8 cellular contexts compared by ENCODE assay signal in genomic region chrX:13937370-13938052, GRCh38.
DNase-seq lines count a peak whose midpoint lies in the region; ATAC-seq, FAIRE-seq and TF ChIP-seq lines count a peak whose summit lies in the region.

No MANE protein-coding gene starts in this region.

- CTCF ChIA-PET in HCT116 (lab: Charles Lee) = no interaction called here

- H3K9me3 ChIP-seq in HCT116 (ENCODE audit: control insufficient read depth in 1 of 2, insufficient read depth in 1 of 2, low read depth in 1 of 2, low read length in 2 of 2) (no peaks in the 10 kb centered on the region), kidney (ENCODE audit: control insufficient read depth in 1 of 2, low read length in 2 of 2) (no peaks in the 10 kb centered on the region), subcutaneous abdominal adipose tissue (ENCODE audit: control insufficient read depth in 5 of 5, low read length in 5 of 5) (no peaks in the 10 kb centered on the region)

- H3K4me3 ChIP-seq in AG09309 (ENCODE audit: control insufficient read depth, low read depth, low read length) (peak overlapping the region; percentile 18), HCT116 (replicated peaks in 1 of 2; ENCODE audit: low read depth in 1 of 2, low read length in 2 of 2) (peak overlapping the region; percentile 41 to 54), kidney (ENCODE audit: low read length in 2 of 2) (peak overlapping the region; percentile 24 to 41), subcutaneous abdominal adipose tissue (ENCODE audit: low read depth in 1 of 5, low read length in 5 of 5) (peak overlapping the region; percentile 53 to 68 (median 61))

- H3K4me2 ChIP-seq in HCT116 (ENCODE audit: low read length) = peak overlapping the region; percentile 79

- no TSS peak for BruUV-seq in HCT116 (replicated peaks; lab: Mats Ljungman, UMichigan)

- no peaks in the 10 kb centered on the region for H3K79me2 ChIP-seq in HCT116 (ENCODE audit: insufficient read depth, low read length)

- peak; percentile 7 for DNase-seq in AG09309 (ENCODE audit: low read depth)
- no peak for DNase-seq in HCT116 (ENCODE audit: low read depth, low spot score)
- DNase-seq in astrocyte of the hippocampus (ENCODE audit: low read depth, low spot score) = peak; percentile 74
- DNase-seq in kidney = no peak
- no peak for DNase-seq in stimulated activated CD4-positive, alpha-beta T cell treated with anti-CD3 and anti-CD28 coated beads, Interleukin-2, amount 100 ng/mL, for 24 hours
- DNase-seq in NCI-H128 (lab: John Stamatoyannopoulos, UW; ENCODE audit: unreplicated experiment) = no peak

- no peak for TF ChIP-seq POLR2A in HCT116 (IDR thresholded peaks at IDR 0.05; ENCODE audit: borderline replicate concordance, extremely low read depth, insufficient read depth, insufficient read length)

- H3K9me2 ChIP-seq in HCT116 (ENCODE audit: insufficient read depth) = no peaks in the 10 kb centered on the region

- peak overlapping the region; percentile 27; the same call in 1 of the 2 replicates for H3K9ac ChIP-seq in HCT116 (ENCODE audit: low read length)
- H3K9ac ChIP-seq in kidney (ENCODE audit: low read length in 2 of 2) = no peak overlapping the region
- peak overlapping the region in 2 of 5 donors; percentile 2 to 12 for H3K9ac ChIP-seq in subcutaneous abdominal adipose tissue (ENCODE audit: low read length in 5 of 5)

- no peaks in the 10 kb centered on the region for H4K20me1 ChIP-seq in HCT116 (ENCODE audit: insufficient read depth)

- RAD21 ChIA-PET in HCT116 (lab: Charles Lee; ENCODE audit: low non-redundant PET in 1 of 2, low total read pairs in 2 of 2, uncharacterized antibody in 2 of 2, unreplicated experiment in 2 of 2) = no interaction called here

- POLR2A ChIA-PET in HCT116 (lab: Charles Lee) = interaction anchor here (0.6 kb wide), 1 partner anchor 329 kb away, joined by 3 read pairs; no protein-coding TSS in a partner anchor

- H3K27me3 ChIP-seq in HCT116 (ENCODE audit: insufficient read depth, low read length) = no peaks in the 10 kb centered on the region
- peaks cover 17 to 35% (median 22%) of the 10 kb centered on the region in 5 donors for H3K27me3 ChIP-seq in subcutaneous abdominal adipose tissue (ENCODE audit: control insufficient read depth in 5 of 5, insufficient read depth in 4 of 5, low read length in 5 of 5)

- intact Hi-C loops in HCT116 (cut with micrococcal nuclease) = loop anchor here (10.0 kb wide), 1 partner anchor 87 kb away; the partner anchor contains the start of gene GEMIN8
- intact Hi-C loops in kidney (cut with DNase I) = no loop called here

- peak; percentile 64 for ATAC-seq in HCT116
- no peak for ATAC-seq in HG03565 (IDR thresholded peaks at IDR 0.05; ENCODE audit: unreplicated experiment)

- FAIRE-seq in kidney (lab: Jason Lieb, UNC) = no peak

- TF ChIP-seq CTCF in AG09309 (IDR thresholded peaks at IDR 0.05; ENCODE audit: control insufficient read depth, insufficient read depth, low read depth, low read length, missing control alignments) (no peak), HCT116 (IDR thresholded peaks at IDR 0.05 in 2 of 3, conservative IDR thresholded peaks at IDR 0.05 in 1 of 3; ENCODE audit: borderline replicate concordance in 1 of 3, insufficient read depth in 1 of 3, low read depth in 2 of 3, low read length in 2 of 3) (no peak), kidney (IDR thresholded peaks at IDR 0.05; ENCODE audit: borderline replicate concordance, extremely low read depth, insufficient read depth) (no peak)

- H3K4me1 ChIP-seq in HCT116 (ENCODE audit: control insufficient read depth in 1 of 2, insufficient read depth in 2 of 2, low read length in 2 of 2) (no peaks in the 10 kb centered on the region; a peak in 1 of 4 replicates), kidney (ENCODE audit: control insufficient read depth in 1 of 2, insufficient read depth in 1 of 2, low read depth in 1 of 2, low read length in 2 of 2) (no peaks in the 10 kb centered on the region), subcutaneous abdominal adipose tissue (ENCODE audit: control insufficient read depth in 5 of 5, insufficient read depth in 5 of 5, low read length in 5 of 5) (peaks cover 0 to 16% (median 10%) of the 10 kb centered on the region in 5 donors)

- H2AFZ ChIP-seq in HCT116 (ENCODE audit: low read depth, low read length, poor library complexity, severe bottlenecking) = peak overlapping the region; percentile 41

- H3K27ac ChIP-seq in HCT116 (ENCODE audit: low read depth, low read length) (no peak overlapping the region), kidney (ENCODE audit: low read depth in 2 of 2, low read length in 2 of 2) (no peak overlapping the region), subcutaneous abdominal adipose tissue (ENCODE audit: low read depth, low read length) (no peak overlapping the region)

- H3K36me3 ChIP-seq in HCT116 (ENCODE audit: control insufficient read depth in 1 of 2, insufficient read depth in 2 of 2, low read length in 2 of 2) (no peaks in the 10 kb centered on the region), kidney (ENCODE audit: control insufficient read depth in 1 of 2, insufficient read depth in 2 of 2, low read length in 2 of 2) (no peaks in the 10 kb centered on the region), subcutaneous abdominal adipose tissue (ENCODE audit: control insufficient read depth in 5 of 5, insufficient read depth in 5 of 5, low read length in 5 of 5) (no peaks in the 10 kb centered on the region)

- no peak for TF ChIP-seq RAD21 in HCT116 (IDR thresholded peaks at IDR 0.05; ENCODE audit: low read depth)

TF ChIP-seq in HCT116, 20 proteins besides CTCF, POLR2A, EP300 and RAD21:
- TF ChIP-seq CEBPB (IDR thresholded peaks at IDR 0.05; ENCODE audit: low read depth) = no peak
- TF ChIP-seq SIN3A (IDR thresholded peaks at IDR 0.05; ENCODE audit: low read depth) = no peak
- TF ChIP-seq TCF7L2 (IDR thresholded peaks at IDR 0.05; ENCODE audit: borderline replicate concordance, extremely low read depth, insufficient read depth, insufficient read length) = no peak
- TF ChIP-seq ZNF274 (IDR thresholded peaks at IDR 0.05; ENCODE audit: low read depth, low read length) = no peak
- no peak for TF ChIP-seq POLR2AphosphoS5 (IDR thresholded peaks at IDR 0.05; ENCODE audit: low read depth, low read length)
- TF ChIP-seq EGR1 (IDR thresholded peaks at IDR 0.05; ENCODE audit: low read depth) = no peak
- no peak for TF ChIP-seq JUND (IDR thresholded peaks at IDR 0.05)
- TF ChIP-seq ZFX (IDR thresholded peaks at IDR 0.05) = no peak
- TF ChIP-seq SP1 (IDR thresholded peaks at IDR 0.05; ENCODE audit: low read depth) = no peak
- no peak for TF ChIP-seq EZH2phosphoT487 (IDR thresholded peaks at IDR 0.05; ENCODE audit: borderline replicate concordance)
- TF ChIP-seq EZH2 (IDR thresholded peaks at IDR 0.05) = no peak
- TF ChIP-seq ELF1 (IDR thresholded peaks at IDR 0.05; ENCODE audit: borderline replicate concordance, low read depth) = no peak
- TF ChIP-seq REST (IDR thresholded peaks at IDR 0.05; ENCODE audit: low read depth) = no peak
- TF ChIP-seq, protein P1, sequence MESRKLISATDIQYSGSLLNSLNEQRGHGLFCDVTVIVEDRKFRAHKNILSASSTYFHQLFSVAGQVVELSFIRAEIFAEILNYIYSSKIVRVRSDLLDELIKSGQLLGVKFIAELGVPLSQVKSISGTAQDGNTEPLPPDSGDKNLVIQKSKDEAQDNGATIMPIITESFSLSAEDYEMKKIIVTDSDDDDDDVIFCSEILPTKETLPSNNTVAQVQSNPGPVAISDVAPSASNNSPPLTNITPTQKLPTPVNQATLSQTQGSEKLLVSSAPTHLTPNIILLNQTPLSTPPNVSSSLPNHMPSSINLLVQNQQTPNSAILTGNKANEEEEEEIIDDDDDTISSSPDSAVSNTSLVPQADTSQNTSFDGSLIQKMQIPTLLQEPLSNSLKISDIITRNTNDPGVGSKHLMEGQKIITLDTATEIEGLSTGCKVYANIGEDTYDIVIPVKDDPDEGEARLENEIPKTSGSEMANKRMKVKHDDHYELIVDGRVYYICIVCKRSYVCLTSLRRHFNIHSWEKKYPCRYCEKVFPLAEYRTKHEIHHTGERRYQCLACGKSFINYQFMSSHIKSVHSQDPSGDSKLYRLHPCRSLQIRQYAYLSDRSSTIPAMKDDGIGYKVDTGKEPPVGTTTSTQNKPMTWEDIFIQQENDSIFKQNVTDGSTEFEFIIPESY (IDR thresholded peaks at IDR 0.05; ENCODE audit: extremely low read depth, insufficient replicate concordance, low read length) = no peak
- no peak for TF ChIP-seq SRF (IDR thresholded peaks at IDR 0.05; ENCODE audit: low read depth)
- no peak for TF ChIP-seq YY1 (IDR thresholded peaks at IDR 0.05; ENCODE audit: extremely low read depth, insufficient replicate concordance, low read depth, low read length)
- no peak for TF ChIP-seq FOSL1 (IDR thresholded peaks at IDR 0.05; ENCODE audit: low read depth)
- no peak for TF ChIP-seq ATF3 (IDR thresholded peaks at IDR 0.05)

Comparison
In these comparisons a context has a peak if more than half of its experiments do, and no peak if none do; other contexts are left out.
1. DNase-seq: peak in AG09309 (single experiment) and astrocyte of the hippocampus (single experiment); none in HCT116 (single experiment), kidney (single experiment), stimulated activated CD4-positive, alpha-beta T cell treated with anti-CD3 and anti-CD28 coated beads, Interleukin-2, amount 100 ng/mL, for 24 hours (0 of 2) and NCI-H128 (single experiment).
2. Peak in every context shown above with its lines, with median percentiles within 50 percentile points of each other: H3K4me3 ChIP-seq.